ENCODE assay signal across 15 cellular contexts in genomic region chr7:66679633-66679980, GRCh38. TPM values are rescaled to one million over a fixed set of nuclear protein-coding genes. Genes with fewer than 3 reads are reported as not detected.
DNase-seq lines count a peak whose midpoint lies in the region; ATAC-seq and TF ChIP-seq lines count a peak whose summit lies in the region.
"Had no signal": no experiment of that assay in that cellular context is flagged by ENCODE, and none has a peak within 500 bp of the region (broad histone marks: within the 10 kb centered on the region; RNA-seq: fewer than 3 reads in every experiment).

No MANE protein-coding gene starts in this region.

- H3K9me3 ChIP-seq in Peyer's patch (no peaks in the 10 kb centered on the region), spleen (no peaks in the 10 kb centered on the region), MG63 (no peaks in the 10 kb centered on the region), PC-3 (ENCODE audit: low read length) (no peaks in the 10 kb centered on the region)
- H3K9me3 ChIP-seq: esophagus muscularis mucosa, SJCRH30, transverse colon had no signal

- 78 to 99% (median 96%) methylated on average over 3 of the region's 3 CpGs for whole genome bisulfite sequencing in spleen, 5 donors

- H3F3A ChIP-seq in PC-3 (ENCODE audit: low read length, unreplicated experiment) = no peaks in the 10 kb centered on the region

- H3K9me3 Mint-ChIP-seq in activated CD4-positive, alpha-beta T cell treated with anti-CD3 and anti-CD28 coated beads, Interleukin-2, amount 10 ng/mL, durations not matched to agents 7 days and 5 days = no peaks in the 10 kb centered on the region
- no peaks in the 10 kb centered on the region for H3K9me3 Mint-ChIP-seq in dendritic cell treated with granulocyte-macrophage colony-stimulating factor and Interleukin-4, amounts not matched to agents 40 ng/mL and 50 ng/mL, for 4 days

- POLR2A ChIA-PET in activated CD4-positive, alpha-beta T cell treated with anti-CD3 and anti-CD28 coated beads, Interleukin-2, amount 10 ng/mL, durations not matched to agents 7 days and 5 days (lab: Charles Lee) = no interaction called here
- POLR2A ChIA-PET in PC-3 (lab: Charles Lee; ENCODE audit: unreplicated experiment) = no interaction called here

- no peak overlapping the region for H3K9ac ChIP-seq in PC-3 (ENCODE audit: low read length)

- H3K4me1 ChIP-seq in Peyer's patch (peaks cover 0 to 15% (median 4%) of the 10 kb centered on the region in 4 donors), spleen (peaks cover 7 to 54% (median 36%) of the 10 kb centered on the region in 6 donors), PC-3 (ENCODE audit: insufficient read depth, low read length) (peaks cover 7% of the 10 kb centered on the region)
- H3K4me1 ChIP-seq: SJCRH30 had no signal

- intact Hi-C loops in dendritic cell treated with granulocyte-macrophage colony-stimulating factor and Interleukin-4, amounts not matched to agents 40 ng/mL and 50 ng/mL, for 4 days (cut with micrococcal nuclease) = no loop called here
- intact Hi-C loops in spleen (cut with DNase I; ENCODE audit: low total_unique reads) (no loop called here), PC-3 (cut with micrococcal nuclease) (no loop called here)

- no peaks in the 10 kb centered on the region for H4K20me1 ChIP-seq in PC-3 (ENCODE audit: low read length)

- H3K4me3 ChIP-seq in Peyer's patch (no peak overlapping the region), spleen (no peak overlapping the region), MG63 (no peak overlapping the region), PC-3 (ENCODE audit: low read length) (no peak overlapping the region)
- H3K4me3 ChIP-seq: esophagus muscularis mucosa, SJCRH30, transverse colon had no signal

- peak overlapping the region; percentile 25 for H3K4me3 Mint-ChIP-seq in activated CD4-positive, alpha-beta T cell treated with anti-CD3 and anti-CD28 coated beads, Interleukin-2, amount 10 ng/mL, durations not matched to agents 7 days and 5 days
- H3K4me3 Mint-ChIP-seq in dendritic cell treated with granulocyte-macrophage colony-stimulating factor and Interleukin-4, amounts not matched to agents 40 ng/mL and 50 ng/mL, for 4 days = no peak overlapping the region

- no peak for DNase-seq in activated CD4-positive, alpha-beta T cell treated with anti-CD3 and anti-CD28 coated beads, Interleukin-2, amount 10 ng/mL, durations not matched to agents 7 days and 5 days
- DNase-seq in activated CD4-positive, alpha-beta T cell treated with anti-CD3 and anti-CD28 coated beads for 1 hour = no peak
- peak in 2 of 3 donors; percentile 12 to 19 for DNase-seq in Peyer's patch
- DNase-seq in spleen = peak; percentile 51
- DNase-seq in MG63 = no peak
- DNase-seq in PC-3 = no peak
- DNase-seq: C1 segment of cervical spinal cord; NCI-H187 treated with DMSO at 0.1 percent for 48 hours; NCI-H446 treated with DMSO at 0.1 percent for 48 hours; SJCRH30; stimulated activated CD4-positive, alpha-beta T cell treated with anti-CD3 and anti-CD28 coated beads, Interleukin-4, amount 100 ng/mL, for 1 hour; transverse colon had no signal

- no peak overlapping the region for H2AFZ ChIP-seq in PC-3 (ENCODE audit: low read length)

- peaks cover 10% of the 10 kb centered on the region for H3K36me3 Mint-ChIP-seq in activated CD4-positive, alpha-beta T cell treated with anti-CD3 and anti-CD28 coated beads, Interleukin-2, amount 10 ng/mL, durations not matched to agents 7 days and 5 days (ENCODE audit: low read depth)
- H3K36me3 Mint-ChIP-seq in dendritic cell treated with granulocyte-macrophage colony-stimulating factor and Interleukin-4, amounts not matched to agents 40 ng/mL and 50 ng/mL, for 4 days (ENCODE audit: low read depth) = peaks cover 41% of the 10 kb centered on the region

- H3K27ac Mint-ChIP-seq in activated CD4-positive, alpha-beta T cell treated with anti-CD3 and anti-CD28 coated beads, Interleukin-2, amount 10 ng/mL, durations not matched to agents 7 days and 5 days = peak overlapping the region; percentile 71
- peak overlapping the region; percentile 75 for H3K27ac Mint-ChIP-seq in dendritic cell treated with granulocyte-macrophage colony-stimulating factor and Interleukin-4, amounts not matched to agents 40 ng/mL and 50 ng/mL, for 4 days

- no peak overlapping the region for H3K4me2 ChIP-seq in PC-3 (ENCODE audit: low read length)

- no peak for TF ChIP-seq CTCF in Peyer's patch (IDR thresholded peaks at IDR 0.05)
- TF ChIP-seq CTCF in spleen (IDR thresholded peaks at IDR 0.05 in 8 of 11, conservative IDR thresholded peaks at IDR 0.05 in 3 of 11) = no peak
- no peak for TF ChIP-seq CTCF in PC-3 (conservative IDR thresholded peaks at IDR 0.05; ENCODE audit: low read depth, low read length)

- H3K27me3 ChIP-seq in Peyer's patch (no peaks in the 10 kb centered on the region), spleen (replicated peaks in 1 of 7) (no peaks in the 10 kb centered on the region), MG63 (no peaks in the 10 kb centered on the region), PC-3 (ENCODE audit: low read length) (no peaks in the 10 kb centered on the region)
- H3K27me3 ChIP-seq: esophagus muscularis mucosa, SJCRH30, transverse colon had no signal

- CTCF ChIA-PET in activated CD4-positive, alpha-beta T cell treated with anti-CD3 and anti-CD28 coated beads, Interleukin-2, amount 10 ng/mL, durations not matched to agents 7 days and 5 days (lab: Charles Lee) = interaction anchor here (1.0 kb wide), 1 partner anchor 10 kb away, joined by 3 read pairs; no protein-coding TSS in a partner anchor
- CTCF ChIA-PET in PC-3 (lab: Charles Lee) = no interaction called here

- H3K79me2 ChIP-seq in PC-3 (ENCODE audit: low read length) = peaks cover 38% of the 10 kb centered on the region

- H3K4me1 Mint-ChIP-seq in activated CD4-positive, alpha-beta T cell treated with anti-CD3 and anti-CD28 coated beads, Interleukin-2, amount 10 ng/mL, durations not matched to agents 7 days and 5 days = peaks cover 30% of the 10 kb centered on the region
- peaks cover 52% of the 10 kb centered on the region for H3K4me1 Mint-ChIP-seq in dendritic cell treated with granulocyte-macrophage colony-stimulating factor and Interleukin-4, amounts not matched to agents 40 ng/mL and 50 ng/mL, for 4 days (ENCODE audit: low read depth)

- TF ChIP-seq POLR2A in Peyer's patch (IDR thresholded peaks at IDR 0.05) (no peak), spleen (IDR thresholded peaks at IDR 0.05) (no peak)

- no TSS peak for BruUV-seq in PC-3 (replicated peaks; lab: Mats Ljungman, UMichigan)

- peak overlapping the region in 1 of 4 donors; percentile 57 for H3K27ac ChIP-seq in Peyer's patch
- H3K27ac ChIP-seq in spleen = peak overlapping the region in 3 of 8 donors; percentile 10 to 46 (median 43)
- no peak overlapping the region for H3K27ac ChIP-seq in PC-3 (ENCODE audit: low read length)
- H3K27ac ChIP-seq: esophagus muscularis mucosa, SJCRH30, transverse colon had no signal

- no peaks in the 10 kb centered on the region for H3K9me2 ChIP-seq in PC-3 (replicated peaks; ENCODE audit: low read length)

- H3K27me3 Mint-ChIP-seq in activated CD4-positive, alpha-beta T cell treated with anti-CD3 and anti-CD28 coated beads, Interleukin-2, amount 10 ng/mL, durations not matched to agents 7 days and 5 days = no peaks in the 10 kb centered on the region
- H3K27me3 Mint-ChIP-seq in dendritic cell treated with granulocyte-macrophage colony-stimulating factor and Interleukin-4, amounts not matched to agents 40 ng/mL and 50 ng/mL, for 4 days = no peaks in the 10 kb centered on the region

- H3K36me3 ChIP-seq in Peyer's patch (no peaks in the 10 kb centered on the region), spleen (peaks cover 0 to 4% (median 0%) of the 10 kb centered on the region in 6 donors), MG63 (no peaks in the 10 kb centered on the region), PC-3 (ENCODE audit: low read depth, low read length) (no peaks in the 10 kb centered on the region)
- H3K36me3 ChIP-seq: esophagus muscularis mucosa, SJCRH30, transverse colon had no signal

- ATAC-seq in GM21529 (IDR thresholded peaks at IDR 0.05; ENCODE audit: unreplicated experiment) (no peak), PC-3 (no peak)

RNA-seq across cellular contexts. Expression of gene KCTD7, which starts 50.9 kb away (rescaled TPM):
- total RNA-seq in activated CD4-positive, alpha-beta T cell treated with anti-CD3 and anti-CD28 coated beads, Interleukin-2, amount 10 ng/mL, durations not matched to agents 7 days and 5 days = 10 to 100 TPM; 40.0 to 41.3 TPM
- total RNA-seq in Peyer's patch = 10 to 100 TPM in 2 of 4 donors, 1 to 10 TPM in 2; 6.6 to 20.7 (median 14.3) TPM
- total RNA-seq in spleen = 10 to 100 TPM; 13.3 to 25.0 (median 16.7) TPM
- 1 to 10 TPM; 2.3 to 5.7 (median 4.2) TPM for polyA plus RNA-seq in spleen
- 3.0 and 18.5 TPM in 2 replicates for total RNA-seq in MG63 (2014; rRNA removed; shearing (Covaris generic); ENCODE audit: low replicate concordance)
- total RNA-seq in PC-3 (2014; rRNA removed) = 5.5 and 7.4 TPM in 2 replicates

Comparison
In these comparisons a context has a peak if more than half of its experiments do, and no peak if none do; other contexts are left out.
1. DNase-seq: peak in Peyer's patch (2 of 3) and spleen (single experiment); none in activated CD4-positive, alpha-beta T cell treated with anti-CD3 and anti-CD28 coated beads, Interleukin-2, amount 10 ng/mL, durations not matched to agents 7 days and 5 days (single experiment), activated CD4-positive, alpha-beta T cell treated with anti-CD3 and anti-CD28 coated beads for 1 hour (single experiment), MG63 (single experiment) and PC-3 (single experiment).